8 cellular contexts compared by ENCODE assay signal in genomic region chr12:26614217-26614616, GRCh38.
DNase-seq lines count a peak whose midpoint lies in the region; ATAC-seq and TF ChIP-seq lines count a peak whose summit lies in the region.

No MANE protein-coding gene starts in this region.

- no peaks in the 10 kb centered on the region for H3K79me2 ChIP-seq in mammary epithelial cell (ENCODE audit: insufficient read depth, low read length)

- H3K4me1 ChIP-seq in mammary epithelial cell (ENCODE audit: insufficient read depth, low read length): no peaks in the 10 kb centered on the region
- no peaks in the 10 kb centered on the region for H3K4me1 ChIP-seq in lung (ENCODE audit: control insufficient read depth in 2 of 2, insufficient read depth in 2 of 2, low read length in 2 of 2)

- CTCF ChIA-PET in mammary epithelial cell (lab: Charles Lee; ENCODE audit: low non-redundant PET): interaction anchor here (0.5 to 0.6 kb wide), 4 partner anchors 39 to 1120 kb away, joined by 3 read pairs; no protein-coding TSS in a partner anchor

- dilution Hi-C loops in mammary epithelial cell (cut with HindIII; ENCODE audit: low sequenced_read_pairs): no loop called here

- H3K9me3 ChIP-seq in mammary epithelial cell (replicated peaks; ENCODE audit: insufficient read depth, low read length) (no peaks in the 10 kb centered on the region), lung (ENCODE audit: control insufficient read depth in 2 of 2, insufficient read depth in 1 of 2, low read length in 1 of 2) (peaks cover 0 to 1% of the 10 kb centered on the region in 2 donors)

- no peak overlapping the region for H3K9ac ChIP-seq in mammary epithelial cell (ENCODE audit: insufficient read depth, low read length)

- in situ Hi-C loops in mammary epithelial cell (cut with MboI; ENCODE audit: low sequenced_read_pairs in 2 of 2): no loop called here

- H3K27me3 ChIP-seq in mammary epithelial cell (ENCODE audit: insufficient read depth, low read length) (no peaks in the 10 kb centered on the region), lung (ENCODE audit: control insufficient read depth, insufficient read depth) (no peaks in the 10 kb centered on the region)

- H2AFZ ChIP-seq in mammary epithelial cell (ENCODE audit: low read depth, low read length): no peak overlapping the region

- DNase-seq in NOMO-1 treated with DMSO at 0.1 percent for 48 hours (lab: John Stamatoyannopoulos, UW; ENCODE audit: unreplicated experiment) (peak; percentile 9), NOMO-1 treated with dmso at 0.1 percent for 144 hours (lab: John Stamatoyannopoulos, UW; ENCODE audit: unreplicated experiment) (no peak), NCI-H146 treated with DMSO at 0.1 percent for 48 hours (lab: John Stamatoyannopoulos, UW; ENCODE audit: unreplicated experiment) (peak; percentile 42), mammary epithelial cell (no peak), lung (ENCODE audit: low spot score) (no peak)
- DNase-seq in effector CD8-positive, alpha-beta T cell (lab: John Stamatoyannopoulos, UW): no peak

- 33% methylated on average over 2 of the region's 2 CpGs for WGBS in mammary epithelial cell (ENCODE audit: low coverage, missing lambda C conversion rate)
- 33 to 39% methylated on average over 2 of the region's 2 CpGs for WGBS in lung, 2 donors

- H3K36me3 ChIP-seq in mammary epithelial cell (ENCODE audit: insufficient read depth, low read length) (peaks cover 2% of the 10 kb centered on the region), lung (ENCODE audit: control insufficient read depth in 2 of 2, insufficient read depth in 2 of 2, low read length in 2 of 2) (peaks cover 0 to 1% of the 10 kb centered on the region in 2 donors)

- intact Hi-C loops in mammary epithelial cell (cut with micrococcal nuclease): loop anchor here (1.0 kb wide), 2 partner anchors 180 to 491 kb away; no protein-coding TSS in a partner anchor

- H3K4me3 ChIP-seq in mammary epithelial cell (replicated peaks in 1 of 3; ENCODE audit: insufficient read depth in 1 of 3, low read depth in 2 of 3, low read length in 3 of 3): no peak overlapping the region
- H3K4me3 ChIP-seq in lung: no peak overlapping the region

- BruUV-seq in mammary epithelial cell (replicated peaks; lab: Mats Ljungman, UMichigan): no TSS peak

- peak; percentile 53 for ATAC-seq in lung (ENCODE audit: insufficient read depth, low FRiP score)
- ATAC-seq in GM21447 (IDR thresholded peaks at IDR 0.05; ENCODE audit: unreplicated experiment): no peak
- ATAC-seq in GM19351 (IDR thresholded peaks at IDR 0.05; ENCODE audit: unreplicated experiment): no peak

- H3K27ac ChIP-seq in mammary epithelial cell (ENCODE audit: insufficient read depth, low read depth, low read length) (no peak overlapping the region), lung (ENCODE audit: low read depth in 1 of 2, low read length in 1 of 2) (no peak overlapping the region)

- H4K20me1 ChIP-seq in mammary epithelial cell (ENCODE audit: insufficient read depth, low read length): no peaks in the 10 kb centered on the region

- no peak overlapping the region for H3K4me2 ChIP-seq in mammary epithelial cell (ENCODE audit: insufficient read depth, low read depth, low read length)

- TF ChIP-seq CTCF in mammary epithelial cell (conservative IDR thresholded peaks at IDR 0.05 in 1 of 2, IDR thresholded peaks at IDR 0.05 in 1 of 2; ENCODE audit: extremely low read depth in 1 of 2, insufficient read depth in 1 of 2, low read depth in 1 of 2, low read length in 2 of 2) (peak; percentile 62 to 73), lung (IDR thresholded peaks at IDR 0.05; ENCODE audit: control extremely low read depth, extremely low read depth) (no peak)

Comparison
In these comparisons a context has a peak if more than half of its experiments do, and no peak if none do; other contexts are left out.
1. DNase-seq: peak in NOMO-1 treated with DMSO at 0.1 percent for 48 hours (single experiment) and NCI-H146 treated with DMSO at 0.1 percent for 48 hours (single experiment); none in NOMO-1 treated with dmso at 0.1 percent for 144 hours (single experiment), mammary epithelial cell (single experiment), lung (single experiment) and effector CD8-positive, alpha-beta T cell (single experiment).